ENCODE assay signal across 8 cellular contexts in the genomic region with DNA sequence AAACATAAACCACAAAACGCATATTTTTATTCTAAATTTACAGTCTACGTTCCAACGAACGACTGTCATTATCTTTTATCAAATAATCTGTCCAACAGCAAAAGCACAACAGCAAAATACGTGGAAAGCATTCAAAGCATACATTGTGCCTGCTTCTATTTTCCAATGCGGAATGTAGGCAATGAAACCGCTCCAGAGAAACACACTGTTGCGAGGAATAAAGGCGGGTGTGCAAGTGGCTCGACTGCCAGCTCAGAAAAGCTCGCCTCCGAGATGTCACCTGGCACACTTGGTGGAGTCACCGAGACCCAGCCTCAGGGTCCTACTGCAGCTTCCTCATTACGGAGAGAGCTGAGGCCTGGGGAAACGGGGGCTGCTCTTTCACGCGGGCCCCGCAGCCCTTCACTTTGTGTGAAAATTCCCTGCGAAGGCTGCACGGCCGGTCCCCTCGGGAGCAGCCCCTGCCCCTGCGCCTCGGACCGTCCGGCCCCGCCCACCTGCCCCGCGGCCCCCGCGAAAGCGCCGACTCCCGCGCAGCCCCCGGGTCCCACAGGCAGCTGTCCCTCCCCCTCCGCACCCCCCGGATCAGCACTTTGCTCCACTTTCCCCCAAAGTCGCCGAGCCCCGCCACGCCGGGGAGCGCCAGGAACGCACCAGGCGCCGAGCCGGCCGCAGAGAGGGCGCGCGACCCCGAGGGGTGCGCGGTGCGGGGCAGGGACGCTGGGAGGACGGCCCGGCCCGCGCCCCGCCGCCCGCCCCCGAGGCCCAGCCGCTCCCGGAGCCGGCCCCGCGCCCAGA. TPM values are rescaled to one million over a fixed set of nuclear protein-coding genes. Genes with fewer than 3 reads are reported as not detected.
DNase-seq lines count a peak whose midpoint lies in the region; ATAC-seq and TF ChIP-seq lines count a peak whose summit lies in the region.

No MANE protein-coding gene starts in this region.

- H3K4me3 ChIP-seq in HAP-1 (peak overlapping the region; percentile 49), fibroblast of pulmonary artery (replicated peaks; ENCODE audit: low read depth, low read length) (peak overlapping the region; percentile 27), stomach (peak overlapping the region; percentile 83 to 89 (median 86))

- peaks cover 74% of the 10 kb centered on the region for H3K4me1 Mint-ChIP-seq in activated T-helper 2 cell treated with anti-CD3 and anti-CD28 coated beads, Interferon-gamma antibody, Interleukin-2, Interleukin-4, amounts not matched to agents 10 μg/mL and 5 μg/mL and 100 μg/mL, durations not matched to agents 14 hours and 24 hours and 36 hours (ENCODE audit: low read depth)
- H3K4me1 Mint-ChIP-seq in nephron = peaks cover 22% of the 10 kb centered on the region

- H3K27ac Mint-ChIP-seq in activated T-helper 2 cell treated with anti-CD3 and anti-CD28 coated beads, Interferon-gamma antibody, Interleukin-2, Interleukin-4, amounts not matched to agents 10 μg/mL and 5 μg/mL and 100 μg/mL, durations not matched to agents 14 hours and 24 hours and 36 hours = peak overlapping the region; percentile 82
- H3K27ac Mint-ChIP-seq in nephron = no peak overlapping the region

- H3K36me3 Mint-ChIP-seq in activated T-helper 2 cell treated with anti-CD3 and anti-CD28 coated beads, Interferon-gamma antibody, Interleukin-2, Interleukin-4, amounts not matched to agents 10 μg/mL and 5 μg/mL and 100 μg/mL, durations not matched to agents 14 hours and 24 hours and 36 hours (ENCODE audit: low read depth) = peaks cover 20% of the 10 kb centered on the region
- no peaks in the 10 kb centered on the region for H3K36me3 Mint-ChIP-seq in nephron (ENCODE audit: low read depth)

- no peaks in the 10 kb centered on the region for H3K9me3 Mint-ChIP-seq in activated T-helper 2 cell treated with anti-CD3 and anti-CD28 coated beads, Interferon-gamma antibody, Interleukin-2, Interleukin-4, amounts not matched to agents 10 μg/mL and 5 μg/mL and 100 μg/mL, durations not matched to agents 14 hours and 24 hours and 36 hours
- no peaks in the 10 kb centered on the region for H3K9me3 Mint-ChIP-seq in nephron

- no peak for TF ChIP-seq EP300 in stomach (IDR thresholded peaks at IDR 0.05)

- H3K27me3 ChIP-seq in HAP-1 (ENCODE audit: low read depth) (no peaks in the 10 kb centered on the region), stomach (no peaks in the 10 kb centered on the region)

- intact Hi-C loops in activated T-helper 2 cell treated with anti-CD3 and anti-CD28 coated beads, Interferon-gamma antibody, Interleukin-2, Interleukin-4, amounts not matched to agents 10 μg/mL and 5 μg/mL and 100 μg/mL, durations not matched to agents 14 hours and 24 hours and 36 hours (cut with micrococcal nuclease) = loop anchor here (10.0 kb wide), 1 partner anchor 265 kb away; no protein-coding TSS in a partner anchor
- intact Hi-C loops in stomach (cut with DNase I; ENCODE audit: low total_unique reads) = no loop called here

- DNase-seq in Ammon's horn (ENCODE audit: low spot score) (peak; percentile 68), HAP-1 (ENCODE audit: low spot score in 2 of 2) (peak; percentile 39 to 60), NOMO-1 treated with DMSO at 0.1 percent for 48 hours (lab: John Stamatoyannopoulos, UW; ENCODE audit: unreplicated experiment) (peak; percentile 49), fibroblast of pulmonary artery (ENCODE audit: low read depth) (no peak), stomach (peak; percentile 65)
- peak; percentile 50 for DNase-seq in activated T-helper 2 cell treated with anti-CD3 and anti-CD28 coated beads, Interferon-gamma antibody, Interleukin-2, Interleukin-4, amounts not matched to agents 10 μg/mL and 5 μg/mL and 100 μg/mL, durations not matched to agents 14 hours and 24 hours and 36 hours (ENCODE audit: low spot score)

- in situ Hi-C loops in HAP-1 (cut with MboI; ENCODE audit: low sequenced_read_pairs) = no loop called here

- 0 to 1% (median 1%) methylated on average over 32 to 70 of the region's 70 CpGs for WGBS in stomach, 5 donors

- H3K36me3 ChIP-seq in HAP-1 (replicated peaks) = no peaks in the 10 kb centered on the region
- peaks cover 0 to 6% (median 1%) of the 10 kb centered on the region in 4 donors for H3K36me3 ChIP-seq in stomach

- H3K27me3 Mint-ChIP-seq in activated T-helper 2 cell treated with anti-CD3 and anti-CD28 coated beads, Interferon-gamma antibody, Interleukin-2, Interleukin-4, amounts not matched to agents 10 μg/mL and 5 μg/mL and 100 μg/mL, durations not matched to agents 14 hours and 24 hours and 36 hours (ENCODE audit: low read depth) = no peaks in the 10 kb centered on the region
- H3K27me3 Mint-ChIP-seq in nephron (ENCODE audit: low read depth) = peaks cover 37% of the 10 kb centered on the region

- ATAC-seq in HG03442 (IDR thresholded peaks at IDR 0.05; ENCODE audit: unreplicated experiment) = no peak

- no peak for TF ChIP-seq POLR2A in stomach (IDR thresholded peaks at IDR 0.05)

- peaks cover 7% of the 10 kb centered on the region for H3K4me1 ChIP-seq in HAP-1
- H3K4me1 ChIP-seq in stomach = peaks cover 22 to 70% (median 44%) of the 10 kb centered on the region in 4 donors

- H3K27ac ChIP-seq in stomach = peak overlapping the region; percentile 88 to 94 (median 90)

- H3K9me3 ChIP-seq in HAP-1 = no peaks in the 10 kb centered on the region
- H3K9me3 ChIP-seq in stomach = no peaks in the 10 kb centered on the region

- peak overlapping the region; percentile 84 for H3K4me3 Mint-ChIP-seq in activated T-helper 2 cell treated with anti-CD3 and anti-CD28 coated beads, Interferon-gamma antibody, Interleukin-2, Interleukin-4, amounts not matched to agents 10 μg/mL and 5 μg/mL and 100 μg/mL, durations not matched to agents 14 hours and 24 hours and 36 hours (ENCODE audit: low read depth)
- peak overlapping the region; percentile 77 to 87 (median 83) for H3K4me3 Mint-ChIP-seq in nephron

- TF ChIP-seq CTCF in fibroblast of pulmonary artery (IDR thresholded peaks at IDR 0.05; ENCODE audit: low read length, missing control alignments) (no peak), nephron (IDR thresholded peaks at IDR 0.05; ENCODE audit: unreplicated experiment in 3 of 3) (no peak), stomach (IDR thresholded peaks at IDR 0.05) (no peak)

RNA-seq across cellular contexts. Expression of a gene that starts 0.7 kb away (rescaled TPM):
- total RNA-seq in activated T-helper 2 cell treated with anti-CD3 and anti-CD28 coated beads, Interferon-gamma antibody, Interleukin-2, Interleukin-4, amounts not matched to agents 10 μg/mL and 5 μg/mL and 100 μg/mL, durations not matched to agents 14 hours and 24 hours and 36 hours = 42.0 and 44.6 TPM in 2 replicates
- total RNA-seq in stomach = 10 to 100 TPM in 4 of 5 donors, 1 to 10 TPM in 1; 7.6 to 81.1 (median 37.5) TPM
- 1 to 10 TPM; 4.8 to 7.4 (median 6.0) TPM for polyA plus RNA-seq in stomach

Comparison
In these comparisons a context has a peak if more than half of its experiments do, and no peak if none do; other contexts are left out.
1. H3K4me3 ChIP-seq: peak in every context shown above with its lines; median percentile 86 in stomach; 49 in HAP-1; 27 in fibroblast of pulmonary artery.